22 cellular contexts compared by ENCODE assay signal in genomic region chr10:5788969-5789368, GRCh38. TPM values are rescaled to one million over a fixed set of nuclear protein-coding genes. Genes with fewer than 3 reads are reported as not detected.
DNase-seq lines count a peak whose midpoint lies in the region; ATAC-seq and TF ChIP-seq lines count a peak whose summit lies in the region.
"Had no signal": no experiment of that assay in that cellular context is flagged by ENCODE, and none has a peak within 500 bp of the region (broad histone marks: within the 10 kb centered on the region; RNA-seq: fewer than 3 reads in every experiment).

No MANE protein-coding gene starts in this region.

- DNase-seq in activated CD4-positive, alpha-beta T cell treated with anti-CD3 and anti-CD28 coated beads for 36 hours, result no peak
- DNase-seq in activated CD4-positive, alpha-beta T cell treated with anti-CD3 and anti-CD28 coated beads, Interleukin-2, amount 50 U/mL, for 48 hours, result no peak
- no peak for DNase-seq in CD4-positive, CD25-positive, alpha-beta regulatory T cell
- DNase-seq in natural killer cell (no peak), NCI-H187 (lab: John Stamatoyannopoulos, UW) (no peak), dorsolateral prefrontal cortex (no peak), AG08396 (ENCODE audit: low spot score) (no peak)
- DNase-seq: DMS79 treated with DMSO at 0.1 percent for 48 hours; foreskin keratinocyte; H7; heart left ventricle; left colon; nucleus accumbens; psoas muscle; SK-N-SH; stimulated activated CD4-positive, alpha-beta T cell treated with anti-CD3 and anti-CD28 coated beads, Interleukin-4, amount 100 ng/mL, for 4 hours; stimulated activated naive B cell treated with anti-CD40 and anti-IgM and Interleukin-4, amounts not matched to agents 10 μg/mL and 1 μg/mL and 100 μg/mL, for 72 hours; WERI-Rb-1 had no signal

- no peak overlapping the region for H3K4me3 ChIP-seq in CD4-positive, CD25-positive, alpha-beta regulatory T cell (ENCODE audit: low read depth, low read length)
- H3K4me3 ChIP-seq in dorsolateral prefrontal cortex, result no peak overlapping the region
- H3K4me3 ChIP-seq: ascending aorta, coronary artery, heart left ventricle, psoas muscle had no signal

- H3K27me3 Mint-ChIP-seq in activated CD4-positive, alpha-beta T cell treated with anti-CD3 and anti-CD28 coated beads for 36 hours, result no peaks in the 10 kb centered on the region
- no peaks in the 10 kb centered on the region for H3K27me3 Mint-ChIP-seq in CD4-positive, CD25-positive, alpha-beta regulatory T cell
- no peaks in the 10 kb centered on the region for H3K27me3 Mint-ChIP-seq in natural killer cell (ENCODE audit: low read depth in 2 of 2)
- H3K27me3 Mint-ChIP-seq: stimulated activated naive B cell treated with anti-CD40 and anti-IgM and Interleukin-4, amounts not matched to agents 10 μg/mL and 1 μg/mL and 100 μg/mL, for 72 hours had no signal

- peaks cover 2 to 8% of the 10 kb centered on the region in 2 experiments for H3K9me3 ChIP-seq in CD4-positive, CD25-positive, alpha-beta regulatory T cell (ENCODE audit: control insufficient read depth in 2 of 2, low read length in 2 of 2)
- H3K9me3 ChIP-seq: ascending aorta, heart left ventricle, psoas muscle, SK-N-SH had no signal

- no peak overlapping the region for H3K4me3 Mint-ChIP-seq in activated CD4-positive, alpha-beta T cell treated with anti-CD3 and anti-CD28 coated beads for 36 hours
- no peak overlapping the region for H3K4me3 Mint-ChIP-seq in CD4-positive, CD25-positive, alpha-beta regulatory T cell
- H3K4me3 Mint-ChIP-seq in natural killer cell, result no peak overlapping the region
- H3K4me3 Mint-ChIP-seq: stimulated activated naive B cell treated with anti-CD40 and anti-IgM and Interleukin-4, amounts not matched to agents 10 μg/mL and 1 μg/mL and 100 μg/mL, for 72 hours had no signal

- H3K36me3 Mint-ChIP-seq in activated CD4-positive, alpha-beta T cell treated with anti-CD3 and anti-CD28 coated beads for 36 hours (ENCODE audit: low read depth), result peaks cover 75% of the 10 kb centered on the region
- H3K36me3 Mint-ChIP-seq in CD4-positive, CD25-positive, alpha-beta regulatory T cell, result peaks cover 61% of the 10 kb centered on the region
- H3K36me3 Mint-ChIP-seq in natural killer cell, result peaks cover 16% of the 10 kb centered on the region

- ATAC-seq in activated CD4-positive, alpha-beta T cell treated with anti-CD3 and anti-CD28 coated beads for 36 hours, result no peak
- ATAC-seq in CD4-positive, CD25-positive, alpha-beta regulatory T cell (ENCODE audit: low read depth in 2 of 2), result no peak
- peak in 1 of 3 donors; percentile 41 for ATAC-seq in natural killer cell
- ATAC-seq: esophagus mucosa; foreskin keratinocyte; heart left ventricle; left colon; psoas muscle; stimulated activated naive B cell treated with anti-CD40 and anti-IgM and Interleukin-4, amounts not matched to agents 10 μg/mL and 1 μg/mL and 100 μg/mL, for 72 hours had no signal

- H3K27me3 ChIP-seq in CD4-positive, CD25-positive, alpha-beta regulatory T cell (ENCODE audit: control insufficient read depth, insufficient read depth, low read length), result no peaks in the 10 kb centered on the region
- H3K27me3 ChIP-seq in dorsolateral prefrontal cortex, result no peaks in the 10 kb centered on the region
- H3K27me3 ChIP-seq: ascending aorta, foreskin keratinocyte, heart left ventricle had no signal

- peaks cover 2% of the 10 kb centered on the region for H3K4me1 ChIP-seq in CD4-positive, CD25-positive, alpha-beta regulatory T cell (ENCODE audit: control insufficient read depth, insufficient read depth, low read length, poor library complexity, severe bottlenecking)
- H3K4me1 ChIP-seq: ascending aorta, foreskin keratinocyte, heart left ventricle had no signal

- peaks cover 4% of the 10 kb centered on the region for H3K9me3 Mint-ChIP-seq in activated CD4-positive, alpha-beta T cell treated with anti-CD3 and anti-CD28 coated beads for 36 hours (ENCODE audit: low read depth)
- peaks cover 0 to 10% (median 3%) of the 10 kb centered on the region in 7 donors for H3K9me3 Mint-ChIP-seq in CD4-positive, CD25-positive, alpha-beta regulatory T cell
- no peaks in the 10 kb centered on the region for H3K9me3 Mint-ChIP-seq in natural killer cell
- H3K9me3 Mint-ChIP-seq: stimulated activated naive B cell treated with anti-CD40 and anti-IgM and Interleukin-4, amounts not matched to agents 10 μg/mL and 1 μg/mL and 100 μg/mL, for 72 hours had no signal

- no peak for TF ChIP-seq CTCF in VCaP (conservative IDR thresholded peaks at IDR 0.05)
- no peak for TF ChIP-seq CTCF in natural killer cell (IDR thresholded peaks at IDR 0.05)
- TF ChIP-seq CTCF in dorsolateral prefrontal cortex (IDR thresholded peaks at IDR 0.05 in 54 of 56, conservative IDR thresholded peaks at IDR 0.05 in 2 of 56; ENCODE audit: low read depth in 1 of 56, partially characterized antibody in 56 of 56), result no peak

- peak overlapping the region; percentile 37 for H3K27ac Mint-ChIP-seq in activated CD4-positive, alpha-beta T cell treated with anti-CD3 and anti-CD28 coated beads for 36 hours
- H3K27ac Mint-ChIP-seq in CD4-positive, CD25-positive, alpha-beta regulatory T cell, result peak overlapping the region; percentile 63 to 75 (median 65)
- peak overlapping the region; percentile 54 to 61 for H3K27ac Mint-ChIP-seq in natural killer cell
- H3K27ac Mint-ChIP-seq: stimulated activated naive B cell treated with anti-CD40 and anti-IgM and Interleukin-4, amounts not matched to agents 10 μg/mL and 1 μg/mL and 100 μg/mL, for 72 hours had no signal

- H3K36me3 ChIP-seq in CD4-positive, CD25-positive, alpha-beta regulatory T cell (ENCODE audit: control insufficient read depth, insufficient read depth, low read length), result peaks cover 94% of the 10 kb centered on the region

- intact Hi-C loops in activated CD4-positive, alpha-beta T cell treated with anti-CD3 and anti-CD28 coated beads for 36 hours (cut with DNase I, micrococcal nuclease), result no loop called here
- intact Hi-C loops in natural killer cell (cut with micrococcal nuclease), result no loop called here
- intact Hi-C loops in dorsolateral prefrontal cortex (cut with DNase I), result no loop called here

- no peak overlapping the region for H3K27ac ChIP-seq in CD4-positive, CD25-positive, alpha-beta regulatory T cell (ENCODE audit: insufficient read depth, low read length, poor library complexity, severe bottlenecking)
- H3K27ac ChIP-seq in VCaP, result peak overlapping the region; percentile 27; the same call in 1 of the 2 replicates
- H3K27ac ChIP-seq in dorsolateral prefrontal cortex, result no peak overlapping the region
- H3K27ac ChIP-seq: ascending aorta, coronary artery, foreskin keratinocyte, heart left ventricle, psoas muscle, WERI-Rb-1 had no signal

- POLR2A ChIA-PET in activated CD4-positive, alpha-beta T cell treated with anti-CD3 and anti-CD28 coated beads for 36 hours (lab: Charles Lee), result no interaction called here

- CTCF ChIA-PET in activated CD4-positive, alpha-beta T cell treated with anti-CD3 and anti-CD28 coated beads for 36 hours (lab: Charles Lee), result interaction anchor here (0.6 kb wide), 1 partner anchor 634 kb away, joined by 4 read pairs; no protein-coding TSS in a partner anchor

- H3K4me1 Mint-ChIP-seq in activated CD4-positive, alpha-beta T cell treated with anti-CD3 and anti-CD28 coated beads for 36 hours, result peaks cover 21% of the 10 kb centered on the region
- peaks cover 7 to 25% (median 13%) of the 10 kb centered on the region in 4 donors for H3K4me1 Mint-ChIP-seq in CD4-positive, CD25-positive, alpha-beta regulatory T cell
- H3K4me1 Mint-ChIP-seq in natural killer cell, result peaks cover 19 to 24% of the 10 kb centered on the region in 2 donors

RNA-seq across cellular contexts. Expression of gene GDI2, which starts 24.3 kb away (rescaled TPM):
- total RNA-seq in activated CD4-positive, alpha-beta T cell treated with anti-CD3 and anti-CD28 coated beads for 36 hours, result 100 to 1,000 TPM; 276 to 290 TPM
- total RNA-seq in CD4-positive, CD25-positive, alpha-beta regulatory T cell, result 114 TPM
- polyA plus RNA-seq in CD4-positive, CD25-positive, alpha-beta regulatory T cell, result 100 to 1,000 TPM; 197 to 250 (median 243) TPM
- total RNA-seq in natural killer cell (100 to 1,000 TPM in 2 of 3 donors, 10 to 100 TPM in 1; 97.9 to 104 (median 104) TPM), dorsolateral prefrontal cortex (100 to 1,000 TPM in 108 of 120 experiments, 10 to 100 TPM in 12; 73.4 to 149 (median 121) TPM)
